10 cellular contexts compared by ENCODE assay signal in genomic region chr1:45518910-45519309, GRCh38. TPM values are rescaled to one million over a fixed set of nuclear protein-coding genes. Genes with fewer than 3 reads are reported as not detected.
DNase-seq lines count a peak whose midpoint lies in the region; ATAC-seq and TF ChIP-seq lines count a peak whose summit lies in the region.
"Had no signal": no experiment of that assay in that cellular context is flagged by ENCODE, and none has a peak within 500 bp of the region (broad histone marks: within the 10 kb centered on the region; RNA-seq: fewer than 3 reads in every experiment).

No MANE protein-coding gene starts in this region.

- H3K9me3 ChIP-seq in WERI-Rb-1 (ENCODE audit: severe bottlenecking) = no peaks in the 10 kb centered on the region
- H3K9me3 ChIP-seq in stomach smooth muscle (ENCODE audit: control insufficient read depth in 2 of 2, low read length in 2 of 2) = no peaks in the 10 kb centered on the region
- H3K9me3 ChIP-seq in prostate gland = no peaks in the 10 kb centered on the region
- H3K9me3 ChIP-seq: BE2C, SJCRH30 had no signal

- no peak overlapping the region for H3K27ac Mint-ChIP-seq in activated CD4-positive, alpha-beta T cell treated with anti-CD3 and anti-CD28 coated beads for 36 hours

- DNase-seq in activated CD4-positive, alpha-beta T cell treated with anti-CD3 and anti-CD28 coated beads for 36 hours = no peak
- DNase-seq in activated CD4-positive, alpha-beta T cell treated with anti-CD3 and anti-CD28 coated beads, Interleukin-2, amount 50 U/mL, for 4 hours = no peak
- peak; percentile 61 for DNase-seq in WERI-Rb-1
- DNase-seq in foreskin fibroblast = no peak
- DNase-seq in prostate gland (ENCODE audit: low spot score) = no peak
- no peak for DNase-seq in DMS79 treated with DMSO at 0.1 percent for 48 hours (lab: John Stamatoyannopoulos, UW)
- DNase-seq in ecto neural progenitor cell (ENCODE audit: low spot score) = no peak
- DNase-seq: BE2C had no signal

- peak overlapping the region; percentile 74 for H3K4me3 ChIP-seq in WERI-Rb-1 (ENCODE audit: low read depth, low read length)
- peak overlapping the region; percentile 80 to 99 for H3K4me3 ChIP-seq in foreskin fibroblast (ENCODE audit: low read depth in 1 of 2, low read length in 2 of 2)
- H3K4me3 ChIP-seq in stomach smooth muscle (ENCODE audit: low read length in 2 of 2) = peak overlapping the region; percentile 44 to 51
- H3K4me3 ChIP-seq in prostate gland = no peak overlapping the region
- H3K4me3 ChIP-seq: SJCRH30 had no signal

- CTCF ChIA-PET in activated CD4-positive, alpha-beta T cell treated with anti-CD3 and anti-CD28 coated beads for 36 hours (lab: Charles Lee) = interaction anchor here (0.6 to 2.2 kb wide), 6 partner anchors 18 to 175 kb away, joined by 3 to 12 read pairs (median 3); partner anchors contain the start of genes CCDC163 and MMACHC

- no peaks in the 10 kb centered on the region for H3K9me3 Mint-ChIP-seq in activated CD4-positive, alpha-beta T cell treated with anti-CD3 and anti-CD28 coated beads for 36 hours (ENCODE audit: low read depth)

- H3K36me3 ChIP-seq in WERI-Rb-1 = peaks cover 53% of the 10 kb centered on the region
- H3K36me3 ChIP-seq in stomach smooth muscle (ENCODE audit: control insufficient read depth in 2 of 2, insufficient read depth in 2 of 2, low read length in 2 of 2) = peaks cover 20 to 26% of the 10 kb centered on the region in 2 donors
- H3K36me3 ChIP-seq in prostate gland = peaks cover 3 to 26% of the 10 kb centered on the region in 2 donors

- H3K9ac ChIP-seq in stomach smooth muscle (ENCODE audit: low read length in 2 of 2) = peak overlapping the region in 1 of 2 donors; percentile 53

- WGBS in prostate gland = 14% methylated on average over 1 of the region's 1 CpG

- intact Hi-C loops in activated CD4-positive, alpha-beta T cell treated with anti-CD3 and anti-CD28 coated beads for 36 hours (cut with DNase I, micrococcal nuclease) = no loop called here
- intact Hi-C loops in prostate gland (cut with DNase I) = no loop called here

- no peak for ATAC-seq in activated CD4-positive, alpha-beta T cell treated with anti-CD3 and anti-CD28 coated beads for 36 hours

- H3K36me3 Mint-ChIP-seq in activated CD4-positive, alpha-beta T cell treated with anti-CD3 and anti-CD28 coated beads for 36 hours (ENCODE audit: low read depth) = peaks cover 48% of the 10 kb centered on the region

- no peak for TF ChIP-seq CTCF in WERI-Rb-1 (IDR thresholded peaks at IDR 0.05; ENCODE audit: low read depth, low read length)
- no peak for TF ChIP-seq CTCF in foreskin fibroblast (IDR thresholded peaks at IDR 0.05; ENCODE audit: low read depth, low read length)
- no peak for TF ChIP-seq CTCF in prostate gland (IDR thresholded peaks at IDR 0.05)

- POLR2A ChIA-PET in activated CD4-positive, alpha-beta T cell treated with anti-CD3 and anti-CD28 coated beads for 36 hours (lab: Charles Lee) = interaction anchor here (0.8 to 1.5 kb wide), 4 partner anchors 13 to 797 kb away, joined by 3 to 5 read pairs (median 3); no protein-coding TSS in a partner anchor

- no peak for TF ChIP-seq POLR2A in prostate gland (IDR thresholded peaks at IDR 0.05)

- peaks cover 49% of the 10 kb centered on the region for H3K4me1 Mint-ChIP-seq in activated CD4-positive, alpha-beta T cell treated with anti-CD3 and anti-CD28 coated beads for 36 hours

- no peaks in the 10 kb centered on the region for H3K27me3 ChIP-seq in WERI-Rb-1 (ENCODE audit: insufficient read depth, low read depth, severe bottlenecking)
- H3K27me3 ChIP-seq in stomach smooth muscle (ENCODE audit: control insufficient read depth in 1 of 2, insufficient read depth in 2 of 2, low read length in 2 of 2) = no peaks in the 10 kb centered on the region
- no peaks in the 10 kb centered on the region for H3K27me3 ChIP-seq in prostate gland (replicated peaks; ENCODE audit: insufficient read depth)
- H3K27me3 ChIP-seq: BE2C, SJCRH30 had no signal

- no peaks in the 10 kb centered on the region for H3K27me3 Mint-ChIP-seq in activated CD4-positive, alpha-beta T cell treated with anti-CD3 and anti-CD28 coated beads for 36 hours

- peaks cover 21% of the 10 kb centered on the region for H3K4me1 ChIP-seq in stomach smooth muscle (ENCODE audit: control insufficient read depth, insufficient read depth, low read length)
- no peaks in the 10 kb centered on the region for H3K4me1 ChIP-seq in prostate gland (replicated peaks)
- H3K4me1 ChIP-seq: BE2C had no signal

- peak overlapping the region; percentile 96 for H3K4me3 Mint-ChIP-seq in activated CD4-positive, alpha-beta T cell treated with anti-CD3 and anti-CD28 coated beads for 36 hours

- H3K27ac ChIP-seq in WERI-Rb-1 = peak overlapping the region; percentile 70
- no peak overlapping the region for H3K27ac ChIP-seq in stomach smooth muscle (ENCODE audit: low read length)
- peak overlapping the region in 1 of 2 donors; percentile 5 for H3K27ac ChIP-seq in prostate gland
- H3K27ac ChIP-seq: SJCRH30 had no signal

RNA-seq across cellular contexts. Expression of gene PRDX1, which starts 2.8 kb away (rescaled TPM):
- total RNA-seq in activated CD4-positive, alpha-beta T cell treated with anti-CD3 and anti-CD28 coated beads for 36 hours = 100 to 1,000 TPM; 473 to 580 TPM
- total RNA-seq in prostate gland = 100 to 1,000 TPM; 210 to 335 TPM

RNA-seq across cellular contexts. Expression of gene MMACHC, which starts 18.8 kb away (rescaled TPM):
- total RNA-seq in activated CD4-positive, alpha-beta T cell treated with anti-CD3 and anti-CD28 coated beads for 36 hours = 1 to 10 TPM; 8.1 to 9.6 TPM
- total RNA-seq in prostate gland = 1 to 10 TPM; 5.2 to 6.7 TPM

RNA-seq across cellular contexts. Expression of gene CCDC163, which starts 19.0 kb away (rescaled TPM):
- total RNA-seq in activated CD4-positive, alpha-beta T cell treated with anti-CD3 and anti-CD28 coated beads for 36 hours = 1 to 10 TPM; 3.5 to 4.4 TPM
- total RNA-seq in prostate gland = 1 to 10 TPM; 1.6 to 1.7 TPM

RNA-seq across cellular contexts. Expression of gene TESK2, which starts 27.9 kb away (rescaled TPM):
- 1 to 10 TPM; 3.1 to 3.3 TPM for total RNA-seq in activated CD4-positive, alpha-beta T cell treated with anti-CD3 and anti-CD28 coated beads for 36 hours
- total RNA-seq in prostate gland = 10 to 100 TPM; 21.4 to 26.4 TPM

RNA-seq across cellular contexts. Expression of gene AKR1A1, which starts 31.7 kb away (rescaled TPM):
- total RNA-seq in activated CD4-positive, alpha-beta T cell treated with anti-CD3 and anti-CD28 coated beads for 36 hours = 100 to 1,000 TPM; 140 to 181 TPM
- total RNA-seq in prostate gland = 100 to 1,000 TPM in 1 of 2 donors, 10 to 100 TPM in 1; 49.7 to 132 TPM

Comparison
In these comparisons a context has a peak if more than half of its experiments do, and no peak if none do; other contexts are left out.
1. H3K4me3 ChIP-seq: peak in WERI-Rb-1 (single experiment), foreskin fibroblast (2 of 2) and stomach smooth muscle (2 of 2); none in prostate gland (0 of 2).